ENCODE assay signal across 18 cellular contexts in genomic region chr2:21233178-21233577, GRCh38.
DNase-seq lines count a peak whose midpoint lies in the region; ATAC-seq and TF ChIP-seq lines count a peak whose summit lies in the region.
"Had no signal": no experiment of that assay in that cellular context is flagged by ENCODE, and none has a peak within 500 bp of the region (broad histone marks: within the 10 kb centered on the region; RNA-seq: fewer than 3 reads in every experiment).

No MANE protein-coding gene starts in this region.

- H3K9me3 Mint-ChIP-seq in CD14-positive monocyte = no peaks in the 10 kb centered on the region
- H3K9me3 Mint-ChIP-seq: CD4-positive, alpha-beta T cell had no signal

- H3K4me1 Mint-ChIP-seq in CD14-positive monocyte = peaks cover 38% of the 10 kb centered on the region

- H3K9me3 ChIP-seq in DOHH2 (ENCODE audit: control insufficient read depth, insufficient read depth, low read length) (no peaks in the 10 kb centered on the region), SU-DHL-6 (ENCODE audit: insufficient read depth, low read length) (no peaks in the 10 kb centered on the region), lower lobe of right lung (no peaks in the 10 kb centered on the region), smooth muscle cell (replicated peaks; ENCODE audit: low read depth) (no peaks in the 10 kb centered on the region)
- H3K9me3 ChIP-seq: BE2C, Caco-2 had no signal

- WGBS in smooth muscle cell (ENCODE audit: low lambda C conversion rate) = 83% methylated on average over 4 of the region's 4 CpGs

- peaks cover 28% of the 10 kb centered on the region for H3K4me1 ChIP-seq in DOHH2 (ENCODE audit: control insufficient read depth, low read length)
- no peaks in the 10 kb centered on the region for H3K4me1 ChIP-seq in lower lobe of right lung
- H3K4me1 ChIP-seq in smooth muscle cell (ENCODE audit: low read depth) = no peaks in the 10 kb centered on the region
- H3K4me1 ChIP-seq: BE2C had no signal

- H3K27ac Mint-ChIP-seq in CD14-positive monocyte = peak overlapping the region in 6 of 7 donors; percentile 32 to 82 (median 66)
- H3K27ac Mint-ChIP-seq: CD4-positive, alpha-beta T cell; HFFc6 had no signal

- H3K4me2 ChIP-seq in DOHH2 (ENCODE audit: low read length) (peak overlapping the region; percentile 62; the same call in 1 of the 2 replicates), SU-DHL-6 (ENCODE audit: low read depth, low read length, poor library complexity, severe bottlenecking) (no peak overlapping the region), smooth muscle cell (no peak overlapping the region)

- peak overlapping the region; percentile 67 for H2AFZ ChIP-seq in SU-DHL-6 (ENCODE audit: low read depth, low read length, severe bottlenecking)
- H2AFZ ChIP-seq in smooth muscle cell (ENCODE audit: low read depth) = no peak overlapping the region

- DNase-seq in CD14-positive monocyte (ENCODE audit: low spot score) = no peak
- no peak for DNase-seq in lower lobe of right lung
- no peak for DNase-seq in activated effector memory CD4-positive, alpha-beta T cell treated with Interleukin-2 at 50 U/mL for 16 hours
- DNase-seq in hepatic stellate cell (ENCODE audit: low spot score) = no peak
- no peak for DNase-seq in smooth muscle cell (lab: John Stamatoyannopoulos, UW; ENCODE audit: unreplicated experiment)
- DNase-seq: ACHN; BE2C; C1 segment of cervical spinal cord; Caco-2; CD4-positive, alpha-beta T cell; GDM1; GOT3; H7; HFFc6; IMR-90 had no signal

- no peaks in the 10 kb centered on the region for H3K9me2 ChIP-seq in DOHH2 (replicated peaks; ENCODE audit: control insufficient read depth, low read length)
- no peaks in the 10 kb centered on the region for H3K9me2 ChIP-seq in SU-DHL-6 (replicated peaks; ENCODE audit: insufficient read depth, low read length)

- H3K4me3 ChIP-seq in DOHH2 (ENCODE audit: low read length) (no peak overlapping the region; the same call in 1 of the 2 replicates), SU-DHL-6 (ENCODE audit: insufficient read depth, low read length, poor library complexity, severe bottlenecking) (no peak overlapping the region), lower lobe of right lung (no peak overlapping the region), smooth muscle cell (no peak overlapping the region)

- H3K4me3 Mint-ChIP-seq in CD14-positive monocyte = no peak overlapping the region
- H3K4me3 Mint-ChIP-seq: CD4-positive, alpha-beta T cell; HFFc6 had no signal

- intact Hi-C loops in CD14-positive monocyte (cut with micrococcal nuclease) = no loop called here
- intact Hi-C loops in lower lobe of right lung (cut with DNase I) = no loop called here

- peak overlapping the region; percentile 55; the same call in 1 of the 2 replicates for H3K27ac ChIP-seq in DOHH2 (ENCODE audit: low read depth, low read length)
- no peak overlapping the region for H3K27ac ChIP-seq in SU-DHL-6 (ENCODE audit: low read depth, low read length)
- no peak overlapping the region for H3K27ac ChIP-seq in lower lobe of right lung
- no peak overlapping the region for H3K27ac ChIP-seq in smooth muscle cell (ENCODE audit: low read depth)

- no peaks in the 10 kb centered on the region for H4K20me1 ChIP-seq in DOHH2 (ENCODE audit: control insufficient read depth, insufficient read depth, low read depth, low read length)
- no peaks in the 10 kb centered on the region for H4K20me1 ChIP-seq in SU-DHL-6 (ENCODE audit: low read depth, low read length)
- no peaks in the 10 kb centered on the region for H4K20me1 ChIP-seq in smooth muscle cell (ENCODE audit: low read depth)

- H3F3A ChIP-seq in DOHH2 (ENCODE audit: control insufficient read depth, insufficient read depth) = no peaks in the 10 kb centered on the region
- no peaks in the 10 kb centered on the region for H3F3A ChIP-seq in SU-DHL-6 (ENCODE audit: insufficient read depth)
- H3F3A ChIP-seq in smooth muscle cell (ENCODE audit: low read depth) = no peaks in the 10 kb centered on the region

- H3K27me3 Mint-ChIP-seq in CD14-positive monocyte (ENCODE audit: low read depth in 3 of 3) = peaks cover 0 to 9% (median 3%) of the 10 kb centered on the region in 3 donors
- H3K27me3 Mint-ChIP-seq: CD4-positive, alpha-beta T cell had no signal

- H3K79me2 ChIP-seq in DOHH2 (ENCODE audit: control insufficient read depth, low read length) (no peaks in the 10 kb centered on the region), SU-DHL-6 (ENCODE audit: insufficient read depth, low read length) (no peaks in the 10 kb centered on the region), smooth muscle cell (ENCODE audit: low read depth) (no peaks in the 10 kb centered on the region)

- H3K9ac ChIP-seq in SU-DHL-6 (ENCODE audit: low read length) = no peak overlapping the region
- H3K9ac ChIP-seq in smooth muscle cell (ENCODE audit: low read depth) = no peak overlapping the region

- peak; percentile 28 to 51 for ATAC-seq in lower lobe of right lung
- ATAC-seq: HCT116 had no signal

- H3K36me3 Mint-ChIP-seq in CD14-positive monocyte = no peaks in the 10 kb centered on the region

- H3K27me3 ChIP-seq in DOHH2 (ENCODE audit: control insufficient read depth, low read length) = no peaks in the 10 kb centered on the region
- H3K27me3 ChIP-seq in SU-DHL-6 (ENCODE audit: low read length) = no peaks in the 10 kb centered on the region
- no peaks in the 10 kb centered on the region for H3K27me3 ChIP-seq in lower lobe of right lung (ENCODE audit: low read depth)
- peaks cover 7% of the 10 kb centered on the region for H3K27me3 ChIP-seq in smooth muscle cell (ENCODE audit: low read depth)
- H3K27me3 ChIP-seq: BE2C had no signal

- H3K36me3 ChIP-seq in DOHH2 (ENCODE audit: control insufficient read depth, low read length) = no peaks in the 10 kb centered on the region
- no peaks in the 10 kb centered on the region for H3K36me3 ChIP-seq in SU-DHL-6 (ENCODE audit: low read length)
- no peaks in the 10 kb centered on the region for H3K36me3 ChIP-seq in lower lobe of right lung
- no peaks in the 10 kb centered on the region for H3K36me3 ChIP-seq in smooth muscle cell (ENCODE audit: low read depth)
- H3K36me3 ChIP-seq: BE2C had no signal

- TF ChIP-seq CTCF in CD14-positive monocyte (IDR thresholded peaks at IDR 0.05) (no peak), DOHH2 (IDR thresholded peaks at IDR 0.05; ENCODE audit: low read depth, low read length, poor library complexity, severe bottlenecking) (no peak), SU-DHL-6 (IDR thresholded peaks at IDR 0.05; ENCODE audit: insufficient read depth, low read length, poor library complexity, severe bottlenecking) (no peak), lower lobe of right lung (IDR thresholded peaks at IDR 0.05) (no peak), smooth muscle cell (IDR thresholded peaks at IDR 0.05; ENCODE audit: borderline replicate concordance, insufficient read depth, poor library complexity, severe bottlenecking) (no peak)
